1 cellular context compared by ENCODE assay signal in genomic region chr3:14628406-14628805, GRCh38.
TF ChIP-seq lines count a peak whose summit lies in the region.

No MANE protein-coding gene starts in this region.

TF ChIP-seq in K562, 482 proteins besides CTCF, POLR2A, EP300 and RAD21 (continued from another document):
- TF ChIP-seq, protein P1, sequence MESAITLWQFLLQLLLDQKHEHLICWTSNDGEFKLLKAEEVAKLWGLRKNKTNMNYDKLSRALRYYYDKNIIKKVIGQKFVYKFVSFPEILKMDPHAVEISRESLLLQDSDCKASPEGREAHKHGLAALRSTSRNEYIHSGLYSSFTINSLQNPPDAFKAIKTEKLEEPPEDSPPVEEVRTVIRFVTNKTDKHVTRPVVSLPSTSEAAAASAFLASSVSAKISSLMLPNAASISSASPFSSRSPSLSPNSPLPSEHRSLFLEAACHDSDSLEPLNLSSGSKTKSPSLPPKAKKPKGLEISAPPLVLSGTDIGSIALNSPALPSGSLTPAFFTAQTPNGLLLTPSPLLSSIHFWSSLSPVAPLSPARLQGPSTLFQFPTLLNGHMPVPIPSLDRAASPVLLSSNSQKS (CRISPR knock-in tag; IDR thresholded peaks at IDR 0.05) = no peak
- no peak for TF ChIP-seq JUN (IDR thresholded peaks at IDR 0.05; ENCODE audit: borderline replicate concordance, low read depth, low read length)
- TF ChIP-seq JUN (CRISPR knock-in tag; IDR thresholded peaks at IDR 0.05; ENCODE audit: borderline replicate concordance) = no peak
- no peak for TF ChIP-seq YY1 (IDR thresholded peaks at IDR 0.05; ENCODE audit: borderline replicate concordance in 1 of 3, control insufficient read depth in 1 of 3, extremely low read depth in 1 of 3, insufficient read depth in 3 of 3, insufficient read length in 1 of 3, insufficient replicate concordance in 2 of 3, low read depth in 1 of 3, low read length in 2 of 3)
- no peak for TF ChIP-seq JUND (IDR thresholded peaks at IDR 0.05; ENCODE audit: borderline replicate concordance, low read depth, low read length)
- no peak for TF ChIP-seq JUND (tag; IDR thresholded peaks at IDR 0.05; ENCODE audit: borderline replicate concordance, low read depth, low read length)
- TF ChIP-seq ZNF175 (CRISPR knock-in tag; IDR thresholded peaks at IDR 0.05; ENCODE audit: low read depth) = no peak
- no peak for TF ChIP-seq SLC30A9 (CRISPR knock-in tag; IDR thresholded peaks at IDR 0.05)
- no peak for TF ChIP-seq TSC22D4 (tag; IDR thresholded peaks at IDR 0.05)
- no peak for TF ChIP-seq JUNB (CRISPR knock-in tag; conservative IDR thresholded peaks at IDR 0.05)
- TF ChIP-seq, protein P2, sequence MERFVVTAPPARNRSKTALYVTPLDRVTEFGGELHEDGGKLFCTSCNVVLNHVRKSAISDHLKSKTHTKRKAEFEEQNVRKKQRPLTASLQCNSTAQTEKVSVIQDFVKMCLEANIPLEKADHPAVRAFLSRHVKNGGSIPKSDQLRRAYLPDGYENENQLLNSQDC (CRISPR knock-in tag; IDR thresholded peaks at IDR 0.05) = no peak
- no peak for TF ChIP-seq ZNF174 (CRISPR knock-in tag; IDR thresholded peaks at IDR 0.05)
- TF ChIP-seq ZBTB5 (IDR thresholded peaks at IDR 0.05) = no peak
- TF ChIP-seq RBM39 (optimal IDR thresholded peaks at IDR 0.05; ENCODE audit: low read depth, low read length) = no peak
- no peak for TF ChIP-seq ESRRB (CRISPR knock-in tag; IDR thresholded peaks at IDR 0.05; ENCODE audit: borderline replicate concordance)
- no peak for TF ChIP-seq E2F6 (IDR thresholded peaks at IDR 0.05; ENCODE audit: borderline replicate concordance in 1 of 2, extremely low read depth in 1 of 2, insufficient read depth in 1 of 2, insufficient read length in 1 of 2, low read depth in 1 of 2, low read length in 1 of 2, poor library complexity in 1 of 2, severe bottlenecking in 1 of 2)
- TF ChIP-seq ZNF3 (CRISPR knock-in tag; IDR thresholded peaks at IDR 0.05) = no peak
